ENCODE assay signal across 21 cellular contexts in the genomic region with DNA sequence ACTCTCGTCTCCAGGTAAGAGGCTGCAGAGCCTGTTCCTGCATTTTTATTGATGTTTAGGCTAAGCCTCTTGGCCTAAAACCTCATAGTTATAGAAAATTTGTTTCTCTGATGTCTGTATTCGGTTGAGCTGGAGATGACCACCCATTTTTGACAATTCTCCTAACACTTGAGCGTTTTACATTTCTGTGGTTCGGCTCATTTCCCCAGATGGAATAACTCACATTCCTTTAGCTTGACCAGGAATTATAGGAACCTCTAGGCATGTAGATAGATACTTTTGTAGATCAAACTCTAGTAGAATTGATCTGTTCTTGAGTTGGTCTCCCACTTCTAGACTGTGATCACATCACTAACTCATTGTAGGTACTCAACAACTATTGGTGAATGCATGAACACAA.
DNase-seq lines count a peak whose midpoint lies in the region; ATAC-seq, FAIRE-seq and TF ChIP-seq lines count a peak whose summit lies in the region.
"Had no signal": no experiment of that assay in that cellular context is flagged by ENCODE, and none has a peak within 500 bp of the region (broad histone marks: within the 10 kb centered on the region; RNA-seq: fewer than 3 reads in every experiment).

No MANE protein-coding gene starts in this region.

- 94% methylated on average over 4 of the region's 4 CpGs; no CpG with 5 or more reads in 1 of the 2 experiments for WGBS in H1 (ENCODE audit: extremely low coverage in 1 of 2, insufficient coverage in 1 of 2, insufficient read length in 1 of 2, insufficient replicate concordance in 2 of 2, low coverage in 1 of 2, low lambda C conversion rate in 2 of 2, missing lambda C conversion rate in 1 of 2), 2 experiments

- no peak overlapping the region for H3K4me3 ChIP-seq in BJ (ENCODE audit: low read depth, low read length)
- no peak overlapping the region for H3K4me3 ChIP-seq in H1 (ENCODE audit: extremely low read depth in 1 of 4, insufficient read depth in 2 of 4, low read depth in 3 of 4, low read length in 4 of 4)
- no peak overlapping the region for H3K4me3 ChIP-seq in neural progenitor cell
- H3K4me3 ChIP-seq in osteoblast (ENCODE audit: insufficient read depth, low read length): no peak overlapping the region
- H3K4me3 ChIP-seq: PC-9, sigmoid colon had no signal

- no peak overlapping the region for H4K5ac ChIP-seq in H1 (ENCODE audit: insufficient read length, low read depth, low read length)

- peaks cover 13% of the 10 kb centered on the region for H3K27me3 Mint-ChIP-seq in neural progenitor cell (ENCODE audit: insufficient read depth, low read depth)
- H3K27me3 Mint-ChIP-seq: activated naive CD4-positive, alpha-beta T cell treated with anti-CD3 and anti-CD28 coated beads, Interleukin-2, amount 50 U/mL, for 24 hours had no signal

- TF ChIP-seq RAD21 in H1 (IDR thresholded peaks at IDR 0.05 in 1 of 2, conservative IDR thresholded peaks at IDR 0.05 in 1 of 2; ENCODE audit: low read depth in 2 of 2, low read length in 2 of 2): no peak

- H3K36me3 ChIP-seq in BJ (ENCODE audit: control insufficient read depth, insufficient read depth, low read length) (no peaks in the 10 kb centered on the region), H1 (ENCODE audit: control insufficient read depth in 2 of 4, insufficient read depth in 4 of 4, low read length in 3 of 4) (no peaks in the 10 kb centered on the region), neural progenitor cell (no peaks in the 10 kb centered on the region), osteoblast (ENCODE audit: insufficient read depth, low read length) (no peaks in the 10 kb centered on the region)
- H3K36me3 ChIP-seq: sigmoid colon had no signal

- H2BK12ac ChIP-seq in H1 (ENCODE audit: low read depth, low read length): no peak overlapping the region

- DNase-seq in BJ (ENCODE audit: low read depth) (peak; percentile 39), RPMI7951 (ENCODE audit: low read depth) (peak; percentile 61), H1 (ENCODE audit: low read depth in 1 of 2, low spot score in 2 of 2) (no peak), neural progenitor cell (ENCODE audit: low spot score) (no peak), middle frontal gyrus (ENCODE audit: extremely low spot score, low spot score) (no peak), osteoblast (ENCODE audit: insufficient read length, low spot score, missing footprints) (no peak), HuH-7 (ENCODE audit: low spot score) (no peak)
- DNase-seq: activated CD4-positive, alpha-beta memory T cell treated with anti-CD3 and anti-CD28 coated beads for 36 hours; activated T-cell treated with anti-CD3 and anti-CD28 coated beads, Interleukin-2, amount 50 U/mL, for 1 hour; hippocampal formation; Kasumi-1; left cardiac atrium; PC-9; stimulated activated CD4-positive, alpha-beta T cell treated with anti-CD3 and anti-CD28 coated beads, Interleukin-2, amount 100 ng/mL, for 24 hours had no signal

- H3K4me1 Mint-ChIP-seq in neural progenitor cell: peaks cover 39% of the 10 kb centered on the region
- H3K4me1 Mint-ChIP-seq: activated naive CD4-positive, alpha-beta T cell treated with anti-CD3 and anti-CD28 coated beads, Interleukin-2, amount 50 U/mL, for 24 hours; B cell had no signal

- peaks cover 2% of the 10 kb centered on the region for H3K36me3 Mint-ChIP-seq in neural progenitor cell
- H3K36me3 Mint-ChIP-seq: activated CD4-positive, alpha-beta memory T cell treated with anti-CD3 and anti-CD28 coated beads for 36 hours; activated naive CD4-positive, alpha-beta T cell treated with anti-CD3 and anti-CD28 coated beads, Interleukin-2, amount 50 U/mL, for 24 hours had no signal

- H2BK5ac ChIP-seq in H1 (ENCODE audit: low read depth, low read length): no peak overlapping the region

- TF ChIP-seq POLR2A in H1 (IDR thresholded peaks at IDR 0.05; ENCODE audit: control extremely low read depth in 1 of 2, low read depth in 2 of 2, low read length in 2 of 2): no peak

- no peak overlapping the region for H3K14ac ChIP-seq in H1 (ENCODE audit: insufficient read length)

- H3K79me1 ChIP-seq in H1 (ENCODE audit: low read depth, low read length): no peaks in the 10 kb centered on the region

- H2BK120ac ChIP-seq in H1 (replicated peaks; ENCODE audit: low read depth, low read length): no peak overlapping the region

- H3K4me3 Mint-ChIP-seq in neural progenitor cell: no peak overlapping the region
- H3K4me3 Mint-ChIP-seq: activated CD4-positive, alpha-beta memory T cell treated with anti-CD3 and anti-CD28 coated beads for 36 hours; activated naive CD4-positive, alpha-beta T cell treated with anti-CD3 and anti-CD28 coated beads, Interleukin-2, amount 50 U/mL, for 24 hours; B cell; H9 had no signal

- H3K4me2 ChIP-seq in H1 (ENCODE audit: insufficient read depth in 1 of 2, low read depth in 2 of 2, low read length in 2 of 2): no peak overlapping the region
- peak overlapping the region; percentile 51 for H3K4me2 ChIP-seq in neural progenitor cell
- H3K4me2 ChIP-seq in osteoblast (ENCODE audit: insufficient read depth, low read length): no peak overlapping the region
- H3K4me2 ChIP-seq: PC-9 had no signal

- no peaks in the 10 kb centered on the region for H3K9me3 Mint-ChIP-seq in neural progenitor cell
- H3K9me3 Mint-ChIP-seq: activated CD4-positive, alpha-beta memory T cell treated with anti-CD3 and anti-CD28 coated beads for 36 hours; activated naive CD4-positive, alpha-beta T cell treated with anti-CD3 and anti-CD28 coated beads, Interleukin-2, amount 50 U/mL, for 24 hours; H9 had no signal

- H3K27ac Mint-ChIP-seq in neural progenitor cell: peak overlapping the region; percentile 27
- H3K27ac Mint-ChIP-seq: activated CD4-positive, alpha-beta memory T cell treated with anti-CD3 and anti-CD28 coated beads for 36 hours; activated naive CD4-positive, alpha-beta T cell treated with anti-CD3 and anti-CD28 coated beads, Interleukin-2, amount 50 U/mL, for 24 hours; B cell; H9 had no signal

- ATAC-seq in HG03469 (IDR thresholded peaks at IDR 0.05; ENCODE audit: unreplicated experiment): no peak
- ATAC-seq: esophagus mucosa, left cardiac atrium had no signal

- no peak overlapping the region for H3K18ac ChIP-seq in H1 (ENCODE audit: extremely low read depth, low read length)

- H3K56ac ChIP-seq in H1 (replicated peaks; ENCODE audit: insufficient read length, low read depth, low read length): no peak overlapping the region

- no peak for FAIRE-seq in H1 (lab: Jason Lieb, UNC)

- POLR2A ChIA-PET in BJ (lab: Charles Lee) (no interaction called here), H1 (lab: Charles Lee; ENCODE audit: partially characterized antibody) (no interaction called here)

- H3F3A ChIP-seq in neural progenitor cell (ENCODE audit: low read depth): peaks cover 10% of the 10 kb centered on the region

- H3K9me3 ChIP-seq in H1 (ENCODE audit: insufficient read depth in 2 of 2, low read depth in 1 of 2, low read length in 1 of 2): no peaks in the 10 kb centered on the region
- no peaks in the 10 kb centered on the region for H3K9me3 ChIP-seq in neural progenitor cell (ENCODE audit: low read depth)
- no peaks in the 10 kb centered on the region for H3K9me3 ChIP-seq in osteoblast (ENCODE audit: low read depth, low read length)
- H3K9me3 ChIP-seq: sigmoid colon had no signal

- no peaks in the 10 kb centered on the region for H3K27me3 ChIP-seq in BJ (ENCODE audit: control insufficient read depth, insufficient read depth, low read length)
- H3K27me3 ChIP-seq in H1 (replicated peaks in 1 of 4; ENCODE audit: control insufficient read depth in 3 of 4, extremely low read depth in 1 of 4, insufficient read depth in 3 of 4, low read length in 3 of 4): no peaks in the 10 kb centered on the region
- no peaks in the 10 kb centered on the region for H3K27me3 ChIP-seq in neural progenitor cell
- no peaks in the 10 kb centered on the region for H3K27me3 ChIP-seq in osteoblast (ENCODE audit: insufficient read depth, low read length)
- H3K27me3 ChIP-seq: sigmoid colon had no signal

- H2AFZ ChIP-seq in H1 (ENCODE audit: low read length) (no peak overlapping the region), neural progenitor cell (replicated peaks) (no peak overlapping the region), osteoblast (ENCODE audit: low read length) (no peak overlapping the region)
- H2AFZ ChIP-seq: PC-9 had no signal

- H3K27ac ChIP-seq in H1 (ENCODE audit: low read depth, low read length) (no peak overlapping the region), neural progenitor cell (no peak overlapping the region), osteoblast (ENCODE audit: low read depth, low read length) (no peak overlapping the region)
- H3K27ac ChIP-seq: PC-9, sigmoid colon, VCaP had no signal

- H3K4ac ChIP-seq in H1 (replicated peaks; ENCODE audit: insufficient read length, low read depth, low read length): no peak overlapping the region

- TF ChIP-seq EP300 in H1 (IDR thresholded peaks at IDR 0.05; ENCODE audit: borderline replicate concordance in 1 of 2, low read depth in 2 of 2, low read length in 2 of 2): no peak

- CTCF ChIA-PET in BJ (lab: Yijun Ruan, JAX): interaction anchor here (0.9 kb wide), 1 partner anchor 10 kb away, joined by 3 read pairs; no protein-coding TSS in a partner anchor
- CTCF ChIA-PET in H1 (lab: Charles Lee; ENCODE audit: partially characterized antibody): interaction anchor here (0.7 to 1.3 kb wide), 4 partner anchors 23 to 147 kb away, joined by 3 to 4 read pairs (median 3); no protein-coding TSS in a partner anchor

- no peaks in the 10 kb centered on the region for H4K20me1 ChIP-seq in H1 (replicated peaks in 1 of 2; ENCODE audit: control insufficient read depth in 1 of 2, insufficient read depth in 2 of 2, low read length in 2 of 2)
- no peaks in the 10 kb centered on the region for H4K20me1 ChIP-seq in neural progenitor cell (ENCODE audit: low read depth)
- no peaks in the 10 kb centered on the region for H4K20me1 ChIP-seq in osteoblast (ENCODE audit: insufficient read depth, low read length)

- TF ChIP-seq CTCF in BJ (IDR thresholded peaks at IDR 0.05; ENCODE audit: insufficient read depth, low read depth, low read length): no peak
- no peak for TF ChIP-seq CTCF in H1 (IDR thresholded peaks at IDR 0.05; ENCODE audit: control extremely low read depth in 1 of 3, insufficient read depth in 1 of 3, low read depth in 1 of 3, low read length in 3 of 3)
- no peak for TF ChIP-seq CTCF in neural progenitor cell (IDR thresholded peaks at IDR 0.05)
- no peak for TF ChIP-seq CTCF in osteoblast (IDR thresholded peaks at IDR 0.05; ENCODE audit: extremely low read depth, low read depth, low read length)

- no peak overlapping the region for H2BK20ac ChIP-seq in H1 (ENCODE audit: low read length)

- 0 out of 2 replicates have a peak overlapping the region, but pooled peaks have one; percentile 65 for H2AK5ac ChIP-seq in H1 (ENCODE audit: low read depth, low read length)

- H4K91ac ChIP-seq in H1 (replicated peaks; ENCODE audit: insufficient read length, low read length): no peak overlapping the region

- no peaks in the 10 kb centered on the region for H3K23me2 ChIP-seq in H1 (ENCODE audit: low read depth, low read length)

- no peak overlapping the region for H3K23ac ChIP-seq in H1 (ENCODE audit: insufficient read length)

- H2BK15ac ChIP-seq in H1 (ENCODE audit: low read length): no peak overlapping the region

- no peaks in the 10 kb centered on the region for H3K79me2 ChIP-seq in H1 (ENCODE audit: control insufficient read depth in 1 of 2, insufficient read depth in 2 of 2, low read length in 2 of 2)
- H3K79me2 ChIP-seq in neural progenitor cell (ENCODE audit: low read depth): no peaks in the 10 kb centered on the region
- H3K79me2 ChIP-seq in osteoblast (ENCODE audit: insufficient read depth, low read length): no peaks in the 10 kb centered on the region

- H3K4me1 ChIP-seq in H1 (replicated peaks in 1 of 4; ENCODE audit: control insufficient read depth in 3 of 4, insufficient read depth in 4 of 4, low read length in 3 of 4): peaks cover 0 to 9% (median 3%) of the 10 kb centered on the region in 4 experiments; a peak in 5 of 7 replicates
- peaks cover 64% of the 10 kb centered on the region for H3K4me1 ChIP-seq in neural progenitor cell
- peaks cover 9% of the 10 kb centered on the region for H3K4me1 ChIP-seq in osteoblast (ENCODE audit: insufficient read depth, low read length)

- H3K9ac ChIP-seq in H1 (replicated peaks in 1 of 4; ENCODE audit: extremely low read depth in 1 of 4, low read depth in 3 of 4, low read length in 3 of 4) (no peak overlapping the region), neural progenitor cell (no peak overlapping the region)

- no peak overlapping the region for H4K8ac ChIP-seq in H1 (ENCODE audit: extremely low read depth, insufficient read depth, low read length)

Comparison
In these comparisons a context has a peak if more than half of its experiments do, and no peak if none do; other contexts are left out.
1. DNase-seq: peak in BJ (single experiment) and RPMI7951 (single experiment); none in H1 (0 of 2), neural progenitor cell (single experiment), middle frontal gyrus (single experiment), osteoblast (single experiment) and HuH-7 (single experiment).